ENCODE assay signal across 8 cellular contexts in the genomic region with DNA sequence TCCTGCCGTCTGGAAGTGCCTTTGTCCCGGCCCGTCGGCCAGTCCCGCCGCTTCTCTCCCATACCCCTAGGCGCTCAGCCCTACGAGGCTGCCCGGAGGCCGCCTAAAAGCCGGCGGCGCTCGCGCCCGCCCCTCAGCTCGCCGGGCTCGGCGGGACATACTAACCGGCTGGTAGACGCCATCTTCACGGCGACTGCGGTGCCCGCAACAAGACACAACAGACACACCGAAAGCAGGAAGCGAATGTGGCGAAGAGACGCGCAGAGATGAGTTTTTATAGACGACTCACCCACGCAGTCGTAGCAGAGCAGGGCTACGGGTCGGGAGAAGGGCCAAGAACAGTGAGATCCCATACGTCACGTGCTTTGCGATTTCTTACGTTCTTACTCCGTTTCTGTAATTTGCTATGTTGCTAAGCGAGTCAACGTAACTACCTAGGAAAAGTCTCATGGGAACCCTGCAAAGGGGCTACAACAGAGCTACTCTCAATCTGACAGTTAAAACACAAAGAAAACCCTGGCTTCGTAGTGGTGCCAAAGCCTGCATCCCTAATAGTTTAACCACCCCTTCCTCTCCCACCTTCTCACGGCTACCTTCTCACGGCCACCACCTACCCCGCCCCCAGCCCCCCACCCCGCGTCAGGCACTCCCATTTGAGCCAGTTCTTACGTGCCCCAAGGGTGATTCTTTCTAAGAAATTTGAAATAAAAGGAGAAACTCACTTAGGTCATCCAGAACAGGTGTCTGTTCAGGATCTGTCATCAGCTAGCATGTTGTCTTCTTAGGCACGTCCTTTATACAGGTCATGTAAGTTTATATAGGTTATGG. TPM values are rescaled to one million over a fixed set of nuclear protein-coding genes. Genes with fewer than 3 reads are reported as not detected.
A peak's percentile ranks its signal among the peaks of the same experiment; 100 is the strongest.
DNase-seq lines count a peak whose midpoint lies in the region; ATAC-seq and TF ChIP-seq lines count a peak whose summit lies in the region.

A gene with protein sequence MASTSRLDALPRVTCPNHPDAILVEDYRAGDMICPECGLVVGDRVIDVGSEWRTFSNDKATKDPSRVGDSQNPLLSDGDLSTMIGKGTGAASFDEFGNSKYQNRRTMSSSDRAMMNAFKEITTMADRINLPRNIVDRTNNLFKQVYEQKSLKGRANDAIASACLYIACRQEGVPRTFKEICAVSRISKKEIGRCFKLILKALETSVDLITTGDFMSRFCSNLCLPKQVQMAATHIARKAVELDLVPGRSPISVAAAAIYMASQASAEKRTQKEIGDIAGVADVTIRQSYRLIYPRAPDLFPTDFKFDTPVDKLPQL (minus strand): TSS at position 250 of the 828 bp plus-strand sequence. CDS start 68 bp downstream, at position 182.

- CTCF ChIA-PET in PC-3 (lab: Charles Lee): interaction anchor here (0.6 kb wide), 1 partner anchor 236 kb away, joined by 5 read pairs; no protein-coding TSS in a partner anchor

- peaks cover 43% of the 10 kb centered on the region for H3K79me2 ChIP-seq in PC-3 (ENCODE audit: low read length)

- H3K9me3 ChIP-seq in PC-3 (ENCODE audit: low read length): no peaks in the 10 kb centered on the region

- peak within 1 kb of the TSS; percentile 92 for H2AFZ ChIP-seq in PC-3 (ENCODE audit: low read length)

- BruUV-seq in PC-3 (replicated peaks; lab: Mats Ljungman, UMichigan): no TSS peak

- H3K27ac ChIP-seq in PC-3 (ENCODE audit: low read length): peak within 1 kb of the TSS; percentile 33

- H3K4me1 ChIP-seq in PC-3 (ENCODE audit: insufficient read depth, low read length): peaks cover 27% of the 10 kb centered on the region

- TF ChIP-seq RAD21 in Ishikawa (IDR thresholded peaks at IDR 0.05; ENCODE audit: low read depth): no peak

- H3K4me3 ChIP-seq in PC-3 (ENCODE audit: low read length) (peak within 1 kb of the TSS; percentile 96), epithelial cell of proximal tubule (ENCODE audit: low read depth, low read length) (peak within 1 kb of the TSS; percentile 88)

- H3F3A ChIP-seq in PC-3 (ENCODE audit: low read length, unreplicated experiment): no peaks in the 10 kb centered on the region

- TF ChIP-seq CTCF in PC-3 (conservative IDR thresholded peaks at IDR 0.05; ENCODE audit: low read depth, low read length): no peak
- no peak for TF ChIP-seq CTCF in epithelial cell of proximal tubule (conservative IDR thresholded peaks at IDR 0.05; ENCODE audit: low read depth, low read length)

- H3K4me2 ChIP-seq in PC-3 (ENCODE audit: low read length): peak within 1 kb of the TSS; percentile 97

- POLR2A ChIA-PET in PC-3 (lab: Charles Lee; ENCODE audit: unreplicated experiment): interaction anchor here (0.6 kb wide), 4 partner anchors 24 to 469 kb away, joined by 3 to 4 read pairs (median 4); no protein-coding TSS in a partner anchor

- H3K27me3 ChIP-seq in PC-3 (ENCODE audit: low read length): no peaks in the 10 kb centered on the region

- peak within 1 kb of the TSS; percentile 84 for H3K9ac ChIP-seq in PC-3 (ENCODE audit: low read length)

- ATAC-seq in GM21529 (IDR thresholded peaks at IDR 0.05; ENCODE audit: unreplicated experiment): peak; percentile 95
- ATAC-seq in PC-3: peak; percentile 62

- intact Hi-C loops in PC-3 (cut with micrococcal nuclease): loop anchor here (5.0 kb wide), 2 partner anchors 159 to 209 kb away; a partner anchor contains a TSS

- no peak for TF ChIP-seq EP300 in Ishikawa (IDR thresholded peaks at IDR 0.05; ENCODE audit: borderline replicate concordance)

- H4K20me1 ChIP-seq in PC-3 (ENCODE audit: low read length): peaks cover 18% of the 10 kb centered on the region

- peak; percentile 78 for DNase-seq in DMS 273 treated with DMSO at 0.1 percent for 48 hours (lab: John Stamatoyannopoulos, UW)
- DNase-seq in PC-3: peak; percentile 94
- DNase-seq in activated T-cell treated with anti-CD3 and anti-CD28 coated beads for 48 hours (ENCODE audit: low read depth): peak; percentile 85
- DNase-seq in epithelial cell of proximal tubule (ENCODE audit: low read depth): peak; percentile 86
- peak; percentile 96 for DNase-seq in mucosa of gallbladder (ENCODE audit: low spot score)
- DNase-seq in stimulated activated CD8-positive, alpha-beta memory T cell treated with anti-CD3 and anti-CD28 coated beads, Interleukin-4, amount 100 ng/mL, for 4 hours (ENCODE audit: low read depth in 2 of 2, low spot score in 1 of 2): peak; percentile 84 to 86

- peaks cover 9% of the 10 kb centered on the region; the same call in 1 of the 2 replicates for H3K36me3 ChIP-seq in PC-3 (ENCODE audit: low read depth, low read length)

- no peaks in the 10 kb centered on the region for H3K9me2 ChIP-seq in PC-3 (replicated peaks; ENCODE audit: low read length)

TF ChIP-seq in Ishikawa, 13 proteins besides CTCF, POLR2A, EP300 and RAD21:
- no peak for TF ChIP-seq FOXM1 (IDR thresholded peaks at IDR 0.05; ENCODE audit: borderline replicate concordance, low read depth)
- TF ChIP-seq, protein P1, sequence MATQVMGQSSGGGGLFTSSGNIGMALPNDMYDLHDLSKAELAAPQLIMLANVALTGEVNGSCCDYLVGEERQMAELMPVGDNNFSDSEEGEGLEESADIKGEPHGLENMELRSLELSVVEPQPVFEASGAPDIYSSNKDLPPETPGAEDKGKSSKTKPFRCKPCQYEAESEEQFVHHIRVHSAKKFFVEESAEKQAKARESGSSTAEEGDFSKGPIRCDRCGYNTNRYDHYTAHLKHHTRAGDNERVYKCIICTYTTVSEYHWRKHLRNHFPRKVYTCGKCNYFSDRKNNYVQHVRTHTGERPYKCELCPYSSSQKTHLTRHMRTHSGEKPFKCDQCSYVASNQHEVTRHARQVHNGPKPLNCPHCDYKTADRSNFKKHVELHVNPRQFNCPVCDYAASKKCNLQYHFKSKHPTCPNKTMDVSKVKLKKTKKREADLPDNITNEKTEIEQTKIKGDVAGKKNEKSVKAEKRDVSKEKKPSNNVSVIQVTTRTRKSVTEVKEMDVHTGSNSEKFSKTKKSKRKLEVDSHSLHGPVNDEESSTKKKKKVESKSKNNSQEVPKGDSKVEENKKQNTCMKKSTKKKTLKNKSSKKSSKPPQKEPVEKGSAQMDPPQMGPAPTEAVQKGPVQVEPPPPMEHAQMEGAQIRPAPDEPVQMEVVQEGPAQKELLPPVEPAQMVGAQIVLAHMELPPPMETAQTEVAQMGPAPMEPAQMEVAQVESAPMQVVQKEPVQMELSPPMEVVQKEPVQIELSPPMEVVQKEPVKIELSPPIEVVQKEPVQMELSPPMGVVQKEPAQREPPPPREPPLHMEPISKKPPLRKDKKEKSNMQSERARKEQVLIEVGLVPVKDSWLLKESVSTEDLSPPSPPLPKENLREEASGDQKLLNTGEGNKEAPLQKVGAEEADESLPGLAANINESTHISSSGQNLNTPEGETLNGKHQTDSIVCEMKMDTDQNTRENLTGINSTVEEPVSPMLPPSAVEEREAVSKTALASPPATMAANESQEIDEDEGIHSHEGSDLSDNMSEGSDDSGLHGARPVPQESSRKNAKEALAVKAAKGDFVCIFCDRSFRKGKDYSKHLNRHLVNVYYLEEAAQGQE (IDR thresholded peaks at IDR 0.05; ENCODE audit: low read depth): no peak
- TF ChIP-seq CEBPB (IDR thresholded peaks at IDR 0.05): no peak
- TF ChIP-seq, protein P2, sequence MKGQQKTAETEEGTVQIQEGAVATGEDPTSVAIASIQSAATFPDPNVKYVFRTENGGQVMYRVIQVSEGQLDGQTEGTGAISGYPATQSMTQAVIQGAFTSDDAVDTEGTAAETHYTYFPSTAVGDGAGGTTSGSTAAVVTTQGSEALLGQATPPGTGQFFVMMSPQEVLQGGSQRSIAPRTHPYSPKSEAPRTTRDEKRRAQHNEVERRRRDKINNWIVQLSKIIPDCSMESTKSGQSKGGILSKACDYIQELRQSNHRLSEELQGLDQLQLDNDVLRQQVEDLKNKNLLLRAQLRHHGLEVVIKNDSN (IDR thresholded peaks at IDR 0.05): peak; percentile 92
- TF ChIP-seq TAF1 (IDR thresholded peaks at IDR 0.05; ENCODE audit: low read depth): peak; percentile 68
- TF ChIP-seq, protein P3, sequence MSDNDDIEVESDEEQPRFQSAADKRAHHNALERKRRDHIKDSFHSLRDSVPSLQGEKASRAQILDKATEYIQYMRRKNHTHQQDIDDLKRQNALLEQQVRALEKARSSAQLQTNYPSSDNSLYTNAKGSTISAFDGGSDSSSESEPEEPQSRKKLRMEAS (IDR thresholded peaks at IDR 0.05): peak; percentile 78
- no peak for TF ChIP-seq ZBTB7A (IDR thresholded peaks at IDR 0.05; ENCODE audit: low read depth)
- TF ChIP-seq NFIC (IDR thresholded peaks at IDR 0.05): no peak
- TF ChIP-seq EGR1 (IDR thresholded peaks at IDR 0.05): peak; percentile 94
- peak; percentile 87 for TF ChIP-seq YY1 (IDR thresholded peaks at IDR 0.05; ENCODE audit: low read depth)
- no peak for TF ChIP-seq TCF12 (IDR thresholded peaks at IDR 0.05; ENCODE audit: low read depth)
- TF ChIP-seq TEAD4 (IDR thresholded peaks at IDR 0.05): no peak
- TF ChIP-seq CREB1 (IDR thresholded peaks at IDR 0.05; ENCODE audit: low read depth): peak; percentile 84

RNA-seq across cellular contexts. Expression of the gene that starts here (rescaled TPM):
- total RNA-seq in PC-3 (2014; rRNA removed) (29.3 and 32.1 TPM in 2 replicates), epithelial cell of proximal tubule (26.2 and 35.9 TPM in 2 replicates), mucosa of gallbladder (23.8 TPM)

Comparison
In these comparisons a context has a peak if more than half of its experiments do, and no peak if none do; other contexts are left out.
1. Peak in every context shown above with its lines: DNase-seq, ATAC-seq, H3K4me3 ChIP-seq and H3K27ac ChIP-seq.